15 cellular contexts compared by ENCODE assay signal in the genomic region with DNA sequence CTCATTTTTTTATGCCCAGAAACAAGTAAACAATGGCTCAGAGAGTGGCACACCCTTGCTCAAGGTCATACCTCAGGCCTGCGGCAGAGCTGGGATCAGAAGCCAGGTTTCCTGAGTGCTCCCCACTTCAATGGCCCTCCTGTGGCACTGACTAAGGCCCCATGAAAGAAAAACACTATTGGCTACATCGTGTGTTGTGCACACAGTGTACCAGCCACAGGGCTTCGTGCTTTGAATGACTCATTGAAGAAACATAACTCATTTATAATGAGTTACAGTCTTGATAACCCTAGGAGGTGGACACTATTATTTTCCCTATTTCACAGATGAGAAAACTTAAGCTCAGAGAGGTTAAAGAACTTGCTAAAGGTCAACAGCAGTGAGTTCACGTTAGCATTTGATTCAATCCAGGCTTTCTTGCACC.
A peak's percentile ranks its signal among the peaks of the same experiment; 100 is the strongest.
DNase-seq lines count a peak whose midpoint lies in the region; ATAC-seq, FAIRE-seq and TF ChIP-seq lines count a peak whose summit lies in the region.
"Had no signal": no experiment of that assay in that cellular context is flagged by ENCODE, and none has a peak within 500 bp of the region (broad histone marks: within the 10 kb centered on the region; RNA-seq: fewer than 3 reads in every experiment).

No MANE protein-coding gene starts in this region.

- H3K4me1 ChIP-seq in endodermal cell (ENCODE audit: control insufficient read depth, insufficient read depth, low read length) = peaks cover 15% of the 10 kb centered on the region

- H3K27ac ChIP-seq in endodermal cell (ENCODE audit: low read depth, low read length) = peak overlapping the region; percentile 55
- H3K27ac ChIP-seq: SJSA1 had no signal

- peaks cover 14% of the 10 kb centered on the region for H3K36me3 ChIP-seq in endodermal cell (ENCODE audit: control insufficient read depth, insufficient read depth, low read length)
- H3K36me3 ChIP-seq: SJSA1 had no signal

- ATAC-seq in stimulated activated naive B cell treated with anti-CD40 and anti-IgM and Interleukin-4, amounts not matched to agents 10 μg/mL and 1 μg/mL and 100 μg/mL, for 72 hours (replicated peaks) = no peak
- ATAC-seq: activated CD4-positive, alpha-beta T cell treated with anti-CD3 and anti-CD28 coated beads for 36 hours; stimulated activated naive CD8-positive, alpha-beta T cell treated with anti-CD3 and anti-CD28 coated beads, Interleukin-15, Interleukin-2, amounts not matched to agents 100 U/mL and 50 U/mL, for 24 hours had no signal

- no peak for TF ChIP-seq CTCF in endodermal cell (conservative IDR thresholded peaks at IDR 0.05)
- no peak for TF ChIP-seq CTCF in osteocyte (IDR thresholded peaks at IDR 0.05)

- FAIRE-seq in GM19239 (lab: Jason Lieb, UNC) = no peak
- FAIRE-seq: GM12891 had no signal

- H3K9ac ChIP-seq in endodermal cell (ENCODE audit: extremely low read depth, low read length, poor library complexity, severe bottlenecking) = no peak overlapping the region

- peaks cover 2% of the 10 kb centered on the region for H3K36me3 Mint-ChIP-seq in endodermal cell (ENCODE audit: low read depth)
- no peaks in the 10 kb centered on the region for H3K36me3 Mint-ChIP-seq in osteocyte (ENCODE audit: unreplicated experiment)
- H3K36me3 Mint-ChIP-seq in stimulated activated naive B cell treated with anti-CD40 and anti-IgM and Interleukin-4, amounts not matched to agents 10 μg/mL and 1 μg/mL and 100 μg/mL, for 72 hours = no peaks in the 10 kb centered on the region

- H3K4me3 Mint-ChIP-seq in endodermal cell = no peak overlapping the region
- H3K4me3 Mint-ChIP-seq in osteocyte (ENCODE audit: unreplicated experiment) = no peak overlapping the region
- H3K4me3 Mint-ChIP-seq in stimulated activated naive B cell treated with anti-CD40 and anti-IgM and Interleukin-4, amounts not matched to agents 10 μg/mL and 1 μg/mL and 100 μg/mL, for 72 hours = no peak overlapping the region
- H3K4me3 Mint-ChIP-seq: activated CD4-positive, alpha-beta T cell treated with anti-CD3 and anti-CD28 coated beads for 36 hours had no signal

- H3K9me3 ChIP-seq in endodermal cell (ENCODE audit: control insufficient read depth, low read length) = no peaks in the 10 kb centered on the region
- H3K9me3 ChIP-seq: SJSA1 had no signal

- no peak overlapping the region for H3K4me3 ChIP-seq in endodermal cell (ENCODE audit: low read length)
- H3K4me3 ChIP-seq: SJSA1 had no signal

- H3K4me1 Mint-ChIP-seq in endodermal cell (peaks cover 20% of the 10 kb centered on the region), osteocyte (ENCODE audit: unreplicated experiment) (peaks cover 16% of the 10 kb centered on the region)
- H3K4me1 Mint-ChIP-seq in stimulated activated naive B cell treated with anti-CD40 and anti-IgM and Interleukin-4, amounts not matched to agents 10 μg/mL and 1 μg/mL and 100 μg/mL, for 72 hours = no peaks in the 10 kb centered on the region
- H3K4me1 Mint-ChIP-seq: activated CD4-positive, alpha-beta T cell treated with anti-CD3 and anti-CD28 coated beads for 36 hours had no signal

- no peak overlapping the region for H3K27ac Mint-ChIP-seq in endodermal cell
- peak overlapping the region; percentile 14 for H3K27ac Mint-ChIP-seq in osteocyte (ENCODE audit: unreplicated experiment)
- H3K27ac Mint-ChIP-seq in stimulated activated naive B cell treated with anti-CD40 and anti-IgM and Interleukin-4, amounts not matched to agents 10 μg/mL and 1 μg/mL and 100 μg/mL, for 72 hours = no peak overlapping the region
- H3K27ac Mint-ChIP-seq: activated CD4-positive, alpha-beta T cell treated with anti-CD3 and anti-CD28 coated beads for 36 hours had no signal

- H3K27me3 Mint-ChIP-seq in endodermal cell (ENCODE audit: insufficient read depth) (no peaks in the 10 kb centered on the region), osteocyte (ENCODE audit: unreplicated experiment) (peaks cover 28% of the 10 kb centered on the region)
- H3K27me3 Mint-ChIP-seq in stimulated activated naive B cell treated with anti-CD40 and anti-IgM and Interleukin-4, amounts not matched to agents 10 μg/mL and 1 μg/mL and 100 μg/mL, for 72 hours = peaks cover 5% of the 10 kb centered on the region in 2 donors
- H3K27me3 Mint-ChIP-seq: activated CD4-positive, alpha-beta T cell treated with anti-CD3 and anti-CD28 coated beads for 36 hours had no signal

- 81 to 93% methylated on average over 3 to 4 of the region's 4 CpGs for whole genome bisulfite sequencing in endodermal cell (ENCODE audit: insufficient coverage in 1 of 2, insufficient read length in 1 of 2), 2 experiments

- DNase-seq in DMS79 (lab: John Stamatoyannopoulos, UW) (peak; percentile 81), NCI-H345 treated with DMSO at 0.1 percent for 48 hours (lab: John Stamatoyannopoulos, UW; ENCODE audit: unreplicated experiment) (peak; percentile 13), endodermal cell (no peak), osteocyte (ENCODE audit: extremely low spot score, unreplicated experiment) (no peak), middle frontal gyrus (ENCODE audit: extremely low spot score, low spot score) (no peak), GM19239 (ENCODE audit: insufficient read length, low spot score) (no peak), NCI-H446 treated with DMSO at 0.1 percent for 48 hours (lab: John Stamatoyannopoulos, UW) (no peak)
- DNase-seq in stimulated activated naive B cell treated with anti-CD40 and anti-IgM and Interleukin-4, amounts not matched to agents 10 μg/mL and 1 μg/mL and 100 μg/mL, for 72 hours = no peak
- DNase-seq: activated CD4-positive, alpha-beta T cell treated with anti-CD3 and anti-CD28 coated beads for 36 hours; activated naive CD4-positive, alpha-beta T cell; COR-L47; effector CD4-positive, alpha-beta T cell; stimulated activated naive CD8-positive, alpha-beta T cell treated with anti-CD3 and anti-CD28 coated beads, Interleukin-15, Interleukin-2, amounts not matched to agents 100 U/mL and 50 U/mL, for 24 hours had no signal

- no peaks in the 10 kb centered on the region for H3K27me3 ChIP-seq in endodermal cell (ENCODE audit: control insufficient read depth, insufficient read depth, low read length, poor library complexity, severe bottlenecking)
- H3K27me3 ChIP-seq: SJSA1 had no signal

- H3K9me3 Mint-ChIP-seq in endodermal cell (no peaks in the 10 kb centered on the region), osteocyte (ENCODE audit: unreplicated experiment) (no peaks in the 10 kb centered on the region)
- peaks cover 0 to 1% of the 10 kb centered on the region in 2 donors for H3K9me3 Mint-ChIP-seq in stimulated activated naive B cell treated with anti-CD40 and anti-IgM and Interleukin-4, amounts not matched to agents 10 μg/mL and 1 μg/mL and 100 μg/mL, for 72 hours

Comparison
In these comparisons a context has a peak if more than half of its experiments do, and no peak if none do; other contexts are left out.
1. DNase-seq: peak in DMS79 (single experiment) and NCI-H345 treated with DMSO at 0.1 percent for 48 hours (single experiment); none in endodermal cell (single experiment), osteocyte (single experiment), middle frontal gyrus (single experiment), GM19239 (single experiment), NCI-H446 treated with DMSO at 0.1 percent for 48 hours (single experiment) and stimulated activated naive B cell treated with anti-CD40 and anti-IgM and Interleukin-4, amounts not matched to agents 10 μg/mL and 1 μg/mL and 100 μg/mL, for 72 hours (single experiment).